In the genomic region with DNA sequence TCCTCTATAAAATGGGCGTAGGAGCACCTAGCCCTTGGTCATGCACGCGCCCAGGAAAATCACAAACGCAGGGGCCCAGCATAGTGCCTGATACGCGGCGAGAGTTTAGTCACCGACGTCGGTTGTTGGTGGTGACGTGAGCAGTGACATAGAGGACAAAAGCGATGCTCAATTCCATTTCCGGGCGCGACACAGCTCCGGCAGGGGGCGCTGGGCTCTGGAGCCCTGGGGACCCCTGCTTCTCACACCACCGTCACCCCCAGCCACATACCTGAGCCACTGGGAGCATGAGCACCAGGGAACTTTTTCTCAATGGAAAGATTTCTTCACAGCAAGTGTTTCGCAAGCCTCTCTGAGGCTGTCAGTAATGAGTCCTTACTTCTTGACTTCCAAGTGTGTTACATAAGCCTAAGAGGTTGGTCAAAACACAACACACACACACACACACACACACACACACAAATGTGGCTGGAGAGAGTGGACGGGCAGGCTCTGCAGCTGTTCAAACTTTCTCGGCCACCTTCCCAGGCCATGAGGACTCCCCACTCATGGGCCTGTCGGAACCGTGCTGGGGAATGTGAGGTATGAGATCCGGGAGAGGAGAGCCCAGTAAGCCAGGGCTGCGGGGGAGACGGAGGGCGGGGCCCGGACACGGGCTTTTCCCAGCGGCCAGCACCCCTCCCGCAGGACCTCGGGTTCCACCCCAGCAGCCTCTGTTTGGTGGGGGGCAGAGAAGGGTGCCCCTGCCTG, we compare ENCODE assay signal across 9 cellular contexts.
A peak's percentile ranks its signal among the peaks of the same experiment; 100 is the strongest.
DNase-seq lines count a peak whose midpoint lies in the region; ATAC-seq lines count a peak whose summit lies in the region.
"Had no signal": no experiment of that assay in that cellular context is flagged by ENCODE, and none has a peak within 500 bp of the region (broad histone marks: within the 10 kb centered on the region; RNA-seq: fewer than 3 reads in every experiment).

No MANE protein-coding gene starts in this region.

- ATAC-seq in stimulated activated memory B cell treated with anti-CD40 and anti-IgM and Interleukin-4, amounts not matched to agents 10 μg/mL and 1 μg/mL and 100 μg/mL, for 72 hours = no peak
- ATAC-seq in HG02588 (IDR thresholded peaks at IDR 0.05; ENCODE audit: unreplicated experiment) = no peak
- ATAC-seq in GM21423 (IDR thresholded peaks at IDR 0.05; ENCODE audit: unreplicated experiment) = no peak
- ATAC-seq in GM18907 (IDR thresholded peaks at IDR 0.05; ENCODE audit: unreplicated experiment) = no peak

- peaks cover 26% of the 10 kb centered on the region for H3K4me1 Mint-ChIP-seq in stimulated activated memory B cell treated with anti-CD40 and anti-IgM and Interleukin-4, amounts not matched to agents 10 μg/mL and 1 μg/mL and 100 μg/mL, for 72 hours

- DNase-seq in HPDE6-E6E7 (ENCODE audit: extremely low spot score) = peak; percentile 71
- peak; percentile 62 for DNase-seq in astrocyte of the hippocampus (ENCODE audit: low read depth, low spot score)
- peak; percentile 29 for DNase-seq in inferior parietal cortex (ENCODE audit: extremely low spot score)
- no peak for DNase-seq in epidermal melanocyte (ENCODE audit: insufficient read length, low spot score)
- DNase-seq: naive B cell had no signal

- H3K27ac Mint-ChIP-seq in stimulated activated memory B cell treated with anti-CD40 and anti-IgM and Interleukin-4, amounts not matched to agents 10 μg/mL and 1 μg/mL and 100 μg/mL, for 72 hours = peak overlapping the region; percentile 81

- H3K36me3 Mint-ChIP-seq in stimulated activated memory B cell treated with anti-CD40 and anti-IgM and Interleukin-4, amounts not matched to agents 10 μg/mL and 1 μg/mL and 100 μg/mL, for 72 hours = no peaks in the 10 kb centered on the region
- H3K36me3 Mint-ChIP-seq: naive B cell had no signal

- no peak overlapping the region for H3K4me3 Mint-ChIP-seq in stimulated activated memory B cell treated with anti-CD40 and anti-IgM and Interleukin-4, amounts not matched to agents 10 μg/mL and 1 μg/mL and 100 μg/mL, for 72 hours

- H3K9me3 Mint-ChIP-seq in stimulated activated memory B cell treated with anti-CD40 and anti-IgM and Interleukin-4, amounts not matched to agents 10 μg/mL and 1 μg/mL and 100 μg/mL, for 72 hours = no peaks in the 10 kb centered on the region
- H3K9me3 Mint-ChIP-seq: naive B cell had no signal

- H3K27me3 Mint-ChIP-seq in stimulated activated memory B cell treated with anti-CD40 and anti-IgM and Interleukin-4, amounts not matched to agents 10 μg/mL and 1 μg/mL and 100 μg/mL, for 72 hours = peaks cover 10% of the 10 kb centered on the region
